Comparison of ENCODE assay signal across 11 cellular contexts in genomic region chr7:149622444-149623210, GRCh38.
DNase-seq lines count a peak whose midpoint lies in the region; ATAC-seq and TF ChIP-seq lines count a peak whose summit lies in the region.
"Had no signal": no experiment of that assay in that cellular context is flagged by ENCODE, and none has a peak within 500 bp of the region (broad histone marks: within the 10 kb centered on the region; RNA-seq: fewer than 3 reads in every experiment).

No MANE protein-coding gene starts in this region.

- DNase-seq in activated T-cell treated with anti-CD3 and anti-CD28 coated beads, Interleukin-2, amount 50 U/mL, for 72 hours = no peak
- DNase-seq in activated T-cell treated with anti-CD3 and anti-CD28 coated beads for 4 hours = no peak
- no peak for DNase-seq in activated B cell treated with CpG ODN at 0.5 μM for 24 hours
- DNase-seq in glutamatergic neuron = no peak
- no peak for DNase-seq in activated CD4-positive, CD25-positive, alpha-beta regulatory T cell treated with anti-CD3 and anti-CD28 coated beads, Interleukin-2, amount 50 U/mL, for 72 hours
- no peak for DNase-seq in transverse colon
- DNase-seq: midbrain had no signal

- H3K4me1 Mint-ChIP-seq in activated T-cell treated with anti-CD3 and anti-CD28 coated beads, Interleukin-2, amount 50 U/mL, for 72 hours (ENCODE audit: low read depth) = peaks cover 41% of the 10 kb centered on the region
- H3K4me1 Mint-ChIP-seq in activated B cell treated with CpG ODN at 0.5 μM for 24 hours (peaks cover 43% of the 10 kb centered on the region), glutamatergic neuron (ENCODE audit: low read depth, unreplicated experiment) (peaks cover 7% of the 10 kb centered on the region)

- no peak for TF ChIP-seq CTCF in activated B cell treated with CpG ODN at 0.5 μM for 24 hours (IDR thresholded peaks at IDR 0.05)
- TF ChIP-seq CTCF in glutamatergic neuron (IDR thresholded peaks at IDR 0.05; ENCODE audit: partially characterized antibody, unreplicated experiment) = no peak
- no peak for TF ChIP-seq CTCF in transverse colon (IDR thresholded peaks at IDR 0.05)

- peaks cover 15% of the 10 kb centered on the region for H3K4me1 ChIP-seq in stomach smooth muscle (ENCODE audit: control insufficient read depth, insufficient read depth, low read length)
- peaks cover 10 to 27% (median 18%) of the 10 kb centered on the region in 4 donors for H3K4me1 ChIP-seq in transverse colon

- CTCF ChIA-PET in activated B cell treated with CpG ODN at 0.5 μM for 24 hours (lab: Charles Lee) = no interaction called here

- intact Hi-C loops in activated B cell treated with CpG ODN at 0.5 μM for 24 hours (cut with micrococcal nuclease) (loop anchor here (5.0 to 10.0 kb wide), 6 partner anchors 308 to 1462 kb away; partner anchors contain the start of genes ABCB8, AGAP3, CUL1 and FASTK), transverse colon (cut with DNase I; ENCODE audit: low total_unique reads) (no loop called here)

- H3K27ac ChIP-seq in stomach smooth muscle (ENCODE audit: low read length) (no peak overlapping the region), transverse colon (peak overlapping the region in 1 of 4 donors; percentile 93)
- H3K27ac ChIP-seq: brain microvascular endothelial cell had no signal

- H3K27me3 ChIP-seq in stomach smooth muscle (ENCODE audit: control insufficient read depth in 1 of 2, insufficient read depth in 2 of 2, low read length in 2 of 2) (no peaks in the 10 kb centered on the region), transverse colon (no peaks in the 10 kb centered on the region)
- H3K27me3 ChIP-seq: brain microvascular endothelial cell, Peyer's patch had no signal

- no peak for TF ChIP-seq POLR2A in transverse colon (IDR thresholded peaks at IDR 0.05)

- H3K27me3 Mint-ChIP-seq in activated T-cell treated with anti-CD3 and anti-CD28 coated beads, Interleukin-2, amount 50 U/mL, for 72 hours (ENCODE audit: low read depth) = peaks cover 11% of the 10 kb centered on the region
- H3K27me3 Mint-ChIP-seq in activated B cell treated with CpG ODN at 0.5 μM for 24 hours = peaks cover 5% of the 10 kb centered on the region
- H3K27me3 Mint-ChIP-seq in glutamatergic neuron (ENCODE audit: unreplicated experiment) = peaks cover 4% of the 10 kb centered on the region

- no peak for ATAC-seq in activated T-cell treated with anti-CD3 and anti-CD28 coated beads, Interleukin-2, amount 50 U/mL, for 72 hours (replicated peaks in 1 of 2)
- ATAC-seq in activated B cell treated with CpG ODN at 0.5 μM for 24 hours (ENCODE audit: low read depth) (no peak), HG02870 (IDR thresholded peaks at IDR 0.05; ENCODE audit: unreplicated experiment) (no peak)

- peak overlapping the region; percentile 91 to 99 for H3K4me3 Mint-ChIP-seq in activated T-cell treated with anti-CD3 and anti-CD28 coated beads, Interleukin-2, amount 50 U/mL, for 72 hours
- H3K4me3 Mint-ChIP-seq in activated B cell treated with CpG ODN at 0.5 μM for 24 hours = peak overlapping the region; percentile 90
- peak overlapping the region; percentile 47 for H3K4me3 Mint-ChIP-seq in glutamatergic neuron (ENCODE audit: unreplicated experiment)

- H3K27ac Mint-ChIP-seq in activated T-cell treated with anti-CD3 and anti-CD28 coated beads, Interleukin-2, amount 50 U/mL, for 72 hours = no peak overlapping the region
- H3K27ac Mint-ChIP-seq in activated B cell treated with CpG ODN at 0.5 μM for 24 hours = no peak overlapping the region
- H3K27ac Mint-ChIP-seq in glutamatergic neuron (ENCODE audit: unreplicated experiment) = no peak overlapping the region

- peaks cover 6 to 21% of the 10 kb centered on the region in 2 donors for H3K36me3 Mint-ChIP-seq in activated T-cell treated with anti-CD3 and anti-CD28 coated beads, Interleukin-2, amount 50 U/mL, for 72 hours (ENCODE audit: insufficient read depth in 2 of 2)
- H3K36me3 Mint-ChIP-seq in activated B cell treated with CpG ODN at 0.5 μM for 24 hours (ENCODE audit: low read depth) (peaks cover 46% of the 10 kb centered on the region), glutamatergic neuron (ENCODE audit: unreplicated experiment) (peaks cover 4% of the 10 kb centered on the region)

- H3K9me3 Mint-ChIP-seq in activated T-cell treated with anti-CD3 and anti-CD28 coated beads, Interleukin-2, amount 50 U/mL, for 72 hours = no peaks in the 10 kb centered on the region
- H3K9me3 Mint-ChIP-seq in activated B cell treated with CpG ODN at 0.5 μM for 24 hours (no peaks in the 10 kb centered on the region), glutamatergic neuron (ENCODE audit: unreplicated experiment) (peaks cover 1% of the 10 kb centered on the region)

- 85 to 88% methylated on average over 3 to 10 of the region's 10 CpGs for WGBS in transverse colon (ENCODE audit: low coverage in 1 of 2), 2 donors

- H3K9ac ChIP-seq in stomach smooth muscle (ENCODE audit: low read length in 2 of 2) = peak overlapping the region; percentile 29 to 44

- H3K36me3 ChIP-seq in stomach smooth muscle (ENCODE audit: control insufficient read depth in 2 of 2, insufficient read depth in 2 of 2, low read length in 2 of 2) = peaks cover 21 to 24% of the 10 kb centered on the region in 2 donors
- peaks cover 0 to 35% (median 13%) of the 10 kb centered on the region in 4 donors for H3K36me3 ChIP-seq in transverse colon

- H3K9me3 ChIP-seq in stomach smooth muscle (ENCODE audit: control insufficient read depth in 2 of 2, low read length in 2 of 2) (no peaks in the 10 kb centered on the region), transverse colon (no peaks in the 10 kb centered on the region)
- H3K9me3 ChIP-seq: Peyer's patch had no signal

- H3K4me3 ChIP-seq in stomach smooth muscle (ENCODE audit: low read length in 2 of 2) = peak overlapping the region; percentile 86
- H3K4me3 ChIP-seq in transverse colon = peak overlapping the region in 2 of 4 donors; percentile 99

- POLR2A ChIA-PET in activated B cell treated with CpG ODN at 0.5 μM for 24 hours (lab: Charles Lee) = interaction anchor here (0.6 to 1.1 kb wide), 3 partner anchors 142 to 530 kb away, joined by 3 to 7 read pairs (median 3); no protein-coding TSS in a partner anchor

- TF ChIP-seq EP300 in transverse colon (IDR thresholded peaks at IDR 0.05; ENCODE audit: low read depth) = no peak

- in situ Hi-C loops in transverse colon (cut with MboI; ENCODE audit: low pct_ligation_motif_present in 1 of 4, low pct_unique_long_range_greater_than_20kb in 1 of 4, low sequenced_read_pairs in 3 of 4) = no loop called here
